ENCODE assay signal across 1 cellular context in the genomic region with DNA sequence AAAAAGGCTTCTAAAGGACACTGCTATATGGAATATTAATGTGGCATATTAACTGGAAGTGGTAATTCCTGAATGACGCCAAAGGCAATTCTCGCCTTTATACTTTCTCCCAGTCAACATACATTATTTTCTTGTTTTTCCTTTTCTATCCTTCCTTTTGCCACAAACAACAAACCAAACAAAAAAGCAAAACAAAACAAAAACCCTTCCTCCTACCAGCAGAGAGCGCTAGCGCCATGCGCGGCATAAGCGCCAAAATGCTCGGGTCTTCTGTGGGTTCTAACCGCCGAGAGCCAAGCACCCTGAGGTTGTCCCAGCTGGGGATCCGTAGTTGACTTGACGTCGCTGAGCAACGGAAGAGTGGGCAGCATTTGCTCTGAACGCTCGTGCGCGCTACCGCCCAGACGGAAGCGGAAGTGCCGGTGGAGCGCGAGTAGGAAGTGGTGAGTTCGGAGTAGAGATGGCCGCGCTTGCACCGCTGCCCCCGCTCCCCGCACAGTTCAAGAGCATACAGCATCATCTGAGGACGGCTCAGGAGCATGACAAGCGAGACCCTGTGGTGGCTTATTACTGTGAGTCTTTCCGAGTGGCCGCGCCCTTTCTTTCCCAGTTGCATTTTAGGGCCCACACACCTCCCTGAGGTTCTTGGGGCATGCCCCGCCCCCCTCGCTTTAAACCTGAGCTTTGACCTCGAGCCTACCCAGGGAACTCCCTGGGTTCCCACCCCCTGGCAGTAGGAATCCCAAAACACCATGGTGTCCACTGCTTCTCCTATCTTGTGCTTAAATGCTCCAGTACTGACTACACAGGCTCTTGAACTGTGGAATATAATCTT.
TF ChIP-seq lines count a peak whose summit lies in the region.

A gene (minus strand): TSS at position 295 of the 835 bp plus-strand sequence. CDS start 58,464 bp downstream, outside the sequence.
A gene with protein sequence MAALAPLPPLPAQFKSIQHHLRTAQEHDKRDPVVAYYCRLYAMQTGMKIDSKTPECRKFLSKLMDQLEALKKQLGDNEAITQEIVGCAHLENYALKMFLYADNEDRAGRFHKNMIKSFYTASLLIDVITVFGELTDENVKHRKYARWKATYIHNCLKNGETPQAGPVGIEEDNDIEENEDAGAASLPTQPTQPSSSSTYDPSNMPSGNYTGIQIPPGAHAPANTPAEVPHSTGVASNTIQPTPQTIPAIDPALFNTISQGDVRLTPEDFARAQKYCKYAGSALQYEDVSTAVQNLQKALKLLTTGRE (plus strand): TSS at position 436 of the 835 bp plus-strand sequence. CDS start 25 bp downstream, at position 461.

TF ChIP-seq in PFSK-1, 5 proteins besides CTCF, POLR2A, EP300 and RAD21 (continued from another document):
- TF ChIP-seq, protein P1, sequence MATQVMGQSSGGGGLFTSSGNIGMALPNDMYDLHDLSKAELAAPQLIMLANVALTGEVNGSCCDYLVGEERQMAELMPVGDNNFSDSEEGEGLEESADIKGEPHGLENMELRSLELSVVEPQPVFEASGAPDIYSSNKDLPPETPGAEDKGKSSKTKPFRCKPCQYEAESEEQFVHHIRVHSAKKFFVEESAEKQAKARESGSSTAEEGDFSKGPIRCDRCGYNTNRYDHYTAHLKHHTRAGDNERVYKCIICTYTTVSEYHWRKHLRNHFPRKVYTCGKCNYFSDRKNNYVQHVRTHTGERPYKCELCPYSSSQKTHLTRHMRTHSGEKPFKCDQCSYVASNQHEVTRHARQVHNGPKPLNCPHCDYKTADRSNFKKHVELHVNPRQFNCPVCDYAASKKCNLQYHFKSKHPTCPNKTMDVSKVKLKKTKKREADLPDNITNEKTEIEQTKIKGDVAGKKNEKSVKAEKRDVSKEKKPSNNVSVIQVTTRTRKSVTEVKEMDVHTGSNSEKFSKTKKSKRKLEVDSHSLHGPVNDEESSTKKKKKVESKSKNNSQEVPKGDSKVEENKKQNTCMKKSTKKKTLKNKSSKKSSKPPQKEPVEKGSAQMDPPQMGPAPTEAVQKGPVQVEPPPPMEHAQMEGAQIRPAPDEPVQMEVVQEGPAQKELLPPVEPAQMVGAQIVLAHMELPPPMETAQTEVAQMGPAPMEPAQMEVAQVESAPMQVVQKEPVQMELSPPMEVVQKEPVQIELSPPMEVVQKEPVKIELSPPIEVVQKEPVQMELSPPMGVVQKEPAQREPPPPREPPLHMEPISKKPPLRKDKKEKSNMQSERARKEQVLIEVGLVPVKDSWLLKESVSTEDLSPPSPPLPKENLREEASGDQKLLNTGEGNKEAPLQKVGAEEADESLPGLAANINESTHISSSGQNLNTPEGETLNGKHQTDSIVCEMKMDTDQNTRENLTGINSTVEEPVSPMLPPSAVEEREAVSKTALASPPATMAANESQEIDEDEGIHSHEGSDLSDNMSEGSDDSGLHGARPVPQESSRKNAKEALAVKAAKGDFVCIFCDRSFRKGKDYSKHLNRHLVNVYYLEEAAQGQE (IDR thresholded peaks at IDR 0.05; ENCODE audit: insufficient read depth in 1 of 2, low read depth in 2 of 2, low read length in 2 of 2), result peak; percentile 57 to 62; a peak in 2 of 4 replicates
- TF ChIP-seq POLR2AphosphoS5 (IDR thresholded peaks at IDR 0.05; ENCODE audit: low read depth, low read length), result peak; percentile 89
- peak; percentile 90 for TF ChIP-seq SIN3A (IDR thresholded peaks at IDR 0.05; ENCODE audit: borderline replicate concordance, insufficient read depth, low read length)
- peak; percentile 93 for TF ChIP-seq FOXP2 (optimal IDR thresholded peaks at IDR 0.05; ENCODE audit: borderline replicate concordance, extremely low read depth, extremely low read length, insufficient read depth)
TF ChIP-seq in PFSK-1: peak in this region for 5.
